Comparison of ENCODE assay signal across 13 cellular contexts in genomic region chr2:54409752-54410151, GRCh38. TPM values are rescaled to one million over a fixed set of nuclear protein-coding genes. Genes with fewer than 3 reads are reported as not detected.
DNase-seq lines count a peak whose midpoint lies in the region; ATAC-seq and FAIRE-seq lines count a peak whose summit lies in the region.
"Had no signal": no experiment of that assay in that cellular context is flagged by ENCODE, and none has a peak within 500 bp of the region (broad histone marks: within the 10 kb centered on the region; RNA-seq: fewer than 3 reads in every experiment).

No MANE protein-coding gene starts in this region.

- FAIRE-seq in frontal cortex (lab: Jason Lieb, UNC) = no peak

- peak; percentile 10 for DNase-seq in M059J (ENCODE audit: low read depth)
- peak; percentile 32 for DNase-seq in NCI-H748 treated with DMSO at 0.1 percent for 48 hours (lab: John Stamatoyannopoulos, UW)
- peak; percentile 12 to 34 for DNase-seq in frontal cortex (ENCODE audit: low spot score in 2 of 2)
- DNase-seq in nucleus accumbens (lab: John Stamatoyannopoulos, UW) = peak in 44 of 56 donors; percentile 8 to 77 (median 42)
- DNase-seq in NCI-H2171 treated with DMSO at 0.1 percent for 48 hours (lab: John Stamatoyannopoulos, UW) = no peak
- DNase-seq: activated CD4-positive, alpha-beta T cell treated with anti-CD3 and anti-CD28 coated beads, Interleukin-2, amount 50 U/mL, for 48 hours; HCEC 1CT; KBM-7; NCI-H1694 treated with DMSO at 0.1 percent for 48 hours; NK-92 treated with Interleukin-12 subunit alpha and Interleukin-12 subunit beta, amount 100 ng/mL, for 24 hours; SHP77 treated with DMSO at 0.1 percent for 48 hours had no signal

- ATAC-seq in HG02840 (IDR thresholded peaks at IDR 0.05; ENCODE audit: low FRiP score, unreplicated experiment) (no peak), HG03432 (IDR thresholded peaks at IDR 0.05; ENCODE audit: unreplicated experiment) (no peak)

RNA-seq across cellular contexts. Expression of gene SPTBN1, which starts 46.4 kb away (rescaled TPM):
- total RNA-seq in M059J (2014; rRNA removed; shearing (Covaris generic)) = 46.5 and 88.8 TPM in 2 replicates
- total RNA-seq in frontal cortex = 449 TPM
